Comparison of ENCODE assay signal across 7 cellular contexts in genomic region chr2:144460981-144461766, GRCh38. TPM values are rescaled to one million over a fixed set of nuclear protein-coding genes. Genes with fewer than 3 reads are reported as not detected.
DNase-seq lines count a peak whose midpoint lies in the region; ATAC-seq, FAIRE-seq and TF ChIP-seq lines count a peak whose summit lies in the region.

No MANE protein-coding gene starts in this region.

- peak overlapping the region; percentile 66 to 72 for H3K27ac ChIP-seq in coronary artery
- peak overlapping the region; percentile 52 to 58 for H3K27ac ChIP-seq in thoracic aorta

- ATAC-seq in thoracic aorta (ENCODE audit: insufficient number of reproducible peaks, low FRiP score, low read depth), result no peak

- FAIRE-seq in GM12892 (lab: Jason Lieb, UNC), result no peak

- no peaks in the 10 kb centered on the region for H3K36me3 ChIP-seq in thoracic aorta

- peaks cover 18 to 75% of the 10 kb centered on the region in 2 donors for H3K4me1 ChIP-seq in thoracic aorta (ENCODE audit: control insufficient read depth in 1 of 2, low read depth in 2 of 2)

- H3K4me3 ChIP-seq in coronary artery (peak overlapping the region; percentile 26), thoracic aorta (no peak overlapping the region)

- DNase-seq in NCI-H2107 treated with DMSO at 0.1 percent for 48 hours (lab: John Stamatoyannopoulos, UW; ENCODE audit: unreplicated experiment) (peak; percentile 76), coronary artery (ENCODE audit: low spot score) (no peak), medulla oblongata (ENCODE audit: extremely low spot score) (peak; percentile 91), thoracic aorta (ENCODE audit: low spot score) (no peak), dedifferentiated amniotic fluid mesenchymal stem cell (ENCODE audit: extremely low spot score) (no peak), GM12892 (ENCODE audit: insufficient read length) (no peak)
- no peak for DNase-seq in stimulated activated CD4-positive, alpha-beta T cell treated with anti-CD3 and anti-CD28 coated beads, Interleukin-2, amount 100 ng/mL, for 24 hours

- no peak for TF ChIP-seq CTCF in coronary artery (IDR thresholded peaks at IDR 0.05)
- TF ChIP-seq CTCF in thoracic aorta (IDR thresholded peaks at IDR 0.05), result no peak

- no peaks in the 10 kb centered on the region for H3K27me3 ChIP-seq in thoracic aorta (replicated peaks; ENCODE audit: insufficient read depth)

- no peak for TF ChIP-seq POLR2A in GM12892 (IDR thresholded peaks at IDR 0.05; ENCODE audit: low read depth, low read length)

- no peaks in the 10 kb centered on the region for H3K9me3 ChIP-seq in thoracic aorta

RNA-seq across cellular contexts. Expression of gene ZEB2, which starts 58.7 kb away (rescaled TPM):
- total RNA-seq in thoracic aorta, result 100 to 1,000 TPM; 122 to 190 TPM
- polyA plus RNA-seq in GM12892 (2012; ENCODE audit: missing spikeins), result 1.4 TPM

Comparison
In these comparisons a context has a peak if more than half of its experiments do, and no peak if none do; other contexts are left out.
1. DNase-seq: peak in NCI-H2107 treated with DMSO at 0.1 percent for 48 hours (single experiment) and medulla oblongata (single experiment); none in coronary artery (single experiment), thoracic aorta (single experiment), dedifferentiated amniotic fluid mesenchymal stem cell (single experiment), stimulated activated CD4-positive, alpha-beta T cell treated with anti-CD3 and anti-CD28 coated beads, Interleukin-2, amount 100 ng/mL, for 24 hours (0 of 2) and GM12892 (single experiment).